In genomic region chr6:7991992-7992815, GRCh38 we compare ENCODE assay signal across 8 cellular contexts.
DNase-seq lines count a peak whose midpoint lies in the region; ATAC-seq and TF ChIP-seq lines count a peak whose summit lies in the region.

No MANE protein-coding gene starts in this region.

- 20% methylated on average over 7 of the region's 7 CpGs for WGBS in lower leg skin, 2 donors

- peaks cover 11% of the 10 kb centered on the region for H3K27me3 Mint-ChIP-seq in progenitor cell of endocrine pancreas

- peak; percentile 94 for ATAC-seq in GM19035 (IDR thresholded peaks at IDR 0.05; ENCODE audit: unreplicated experiment)
- peak; percentile 94 for ATAC-seq in HG03342 (IDR thresholded peaks at IDR 0.05; ENCODE audit: unreplicated experiment)

- no peaks in the 10 kb centered on the region for H3K9me3 Mint-ChIP-seq in progenitor cell of endocrine pancreas (ENCODE audit: low read depth)

- intact Hi-C loops in lower leg skin (cut with DNase I; ENCODE audit: low total_unique reads) = no loop called here

- CTCF ChIA-PET in RWPE1 (lab: Yijun Ruan, JAX) = interaction anchor here (0.5 to 1.8 kb wide), 8 partner anchors 9 to 648 kb away, joined by 3 to 4 read pairs (median 3); no protein-coding TSS in a partner anchor

- POLR2A ChIA-PET in RWPE1 (lab: Yijun Ruan, JAX; ENCODE audit: low non-redundant PET) = no interaction called here

- TF ChIP-seq POLR2A in lower leg skin (IDR thresholded peaks at IDR 0.05) = no peak

- H3K4me3 Mint-ChIP-seq in progenitor cell of endocrine pancreas (ENCODE audit: low read depth) = no peak overlapping the region

- H3K4me1 Mint-ChIP-seq in progenitor cell of endocrine pancreas (ENCODE audit: low read depth) = no peaks in the 10 kb centered on the region

- H3K27ac ChIP-seq in RWPE1 = peak overlapping the region; percentile 70

- H3K4me3 ChIP-seq in fibroblast of the aortic adventitia (ENCODE audit: low read depth, low read length) = peak overlapping the region; percentile 46
- H3K4me3 ChIP-seq in lower leg skin (ENCODE audit: low read depth, poor library complexity, severe bottlenecking) = no peak overlapping the region

- TF ChIP-seq CTCF in AG09319 (IDR thresholded peaks at IDR 0.05; ENCODE audit: low read depth, low read length) = peak; percentile 43
- TF ChIP-seq CTCF in RWPE1 (conservative IDR thresholded peaks at IDR 0.05; ENCODE audit: low read depth) = no peak
- TF ChIP-seq CTCF in fibroblast of the aortic adventitia (IDR thresholded peaks at IDR 0.05; ENCODE audit: insufficient read depth, low read length) = peak; percentile 62
- peak; percentile 50 for TF ChIP-seq CTCF in progenitor cell of endocrine pancreas (IDR thresholded peaks at IDR 0.05; ENCODE audit: unreplicated experiment)
- TF ChIP-seq CTCF in lower leg skin (IDR thresholded peaks at IDR 0.05) = no peak

- H3K27ac Mint-ChIP-seq in progenitor cell of endocrine pancreas = no peak overlapping the region

- DNase-seq in AG09319 (ENCODE audit: extremely low read depth, low read depth) (peak; percentile 76), RWPE1 (ENCODE audit: low spot score) (peak; percentile 53), fibroblast of the aortic adventitia (ENCODE audit: low read depth) (peak; percentile 99), progenitor cell of endocrine pancreas (ENCODE audit: low spot score, unreplicated experiment) (no peak), mesenteric fat pad (ENCODE audit: low spot score) (no peak), lower leg skin (ENCODE audit: low spot score in 2 of 2) (no peak)

- peaks cover 1% of the 10 kb centered on the region for H3K36me3 Mint-ChIP-seq in progenitor cell of endocrine pancreas (ENCODE audit: insufficient read depth)

Comparison
In these comparisons a context has a peak if more than half of its experiments do, and no peak if none do; other contexts are left out.
1. DNase-seq: peak in AG09319 (single experiment), RWPE1 (single experiment) and fibroblast of the aortic adventitia (single experiment); none in progenitor cell of endocrine pancreas (single experiment), mesenteric fat pad (single experiment) and lower leg skin (0 of 2).
2. CTCF ChIP-seq: peak in AG09319 (single experiment), fibroblast of the aortic adventitia (single experiment) and progenitor cell of endocrine pancreas (single experiment); none in RWPE1 (single experiment) and lower leg skin (0 of 3).